ENCODE assay signal across 8 cellular contexts in the genomic region with DNA sequence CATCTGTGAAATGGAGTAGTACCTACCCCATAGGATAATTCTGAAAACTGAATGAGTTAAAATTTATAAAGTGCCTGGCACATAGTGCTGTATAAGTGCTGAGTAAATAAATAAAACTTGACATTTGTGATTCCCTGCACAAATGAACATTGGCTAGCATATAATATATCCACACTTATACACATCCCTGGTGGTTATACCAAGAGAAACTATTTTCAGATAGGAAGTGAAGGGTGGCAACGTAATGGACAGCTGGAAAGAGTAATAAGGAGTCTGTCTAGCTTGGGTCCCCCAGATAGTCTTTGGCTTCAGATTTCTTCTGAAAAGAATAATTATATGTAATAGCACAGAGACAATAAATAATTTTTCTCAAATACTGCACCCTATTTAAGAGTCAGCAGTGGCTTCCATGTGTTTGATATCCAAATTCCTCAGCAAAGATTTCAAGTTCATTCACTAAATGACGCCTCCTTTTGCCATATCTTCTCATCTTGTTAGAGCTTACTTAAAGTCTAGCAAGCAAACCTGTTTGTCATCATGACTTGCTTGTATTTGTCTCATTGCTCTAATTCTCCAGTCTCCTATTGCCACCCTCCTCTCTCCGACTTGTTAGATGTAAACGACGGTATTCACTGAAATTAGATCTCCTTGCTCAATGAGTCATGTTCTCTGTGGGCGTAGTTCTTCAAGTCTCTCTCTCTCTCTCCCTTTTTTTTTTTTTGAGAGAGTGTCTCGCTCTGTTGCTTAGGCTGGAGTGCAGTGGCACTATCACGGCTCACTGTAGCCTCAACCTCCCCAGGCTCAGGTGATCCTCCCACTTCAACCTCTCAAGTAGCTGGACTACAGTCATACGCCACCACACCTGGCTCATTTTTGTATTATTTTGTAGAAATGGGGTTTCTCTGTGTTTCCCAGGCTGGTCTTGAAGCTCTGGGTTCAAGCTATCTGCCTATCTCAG. TPM values are rescaled to one million over a fixed set of nuclear protein-coding genes. Genes with fewer than 3 reads are reported as not detected.
DNase-seq lines count a peak whose midpoint lies in the region; ATAC-seq and TF ChIP-seq lines count a peak whose summit lies in the region.

No MANE protein-coding gene starts in this region.

- no peaks in the 10 kb centered on the region for H3K9me3 ChIP-seq in SJSA1 (replicated peaks)

- H3K4me3 ChIP-seq in SJSA1 = no peak overlapping the region
- no peak overlapping the region for H3K4me3 ChIP-seq in foreskin fibroblast (ENCODE audit: low read depth in 1 of 2, low read length in 2 of 2)

- H3K36me3 ChIP-seq in SJSA1 = peaks cover 7% of the 10 kb centered on the region

- H3K27me3 ChIP-seq in SJSA1 (replicated peaks) = no peaks in the 10 kb centered on the region

- H3K4me1 ChIP-seq in SJSA1 (replicated peaks) = peaks cover 16% of the 10 kb centered on the region

- DNase-seq in GM04503 (ENCODE audit: low read depth) (peak; percentile 80), SJSA1 (ENCODE audit: low read depth in 1 of 2, low spot score in 2 of 2) (peak; percentile 53 to 65), foreskin fibroblast (peak; percentile 84 to 87), globus pallidus (ENCODE audit: low spot score) (no peak)
- DNase-seq in activated effector memory CD4-positive, alpha-beta T cell treated with anti-CD3 and anti-CD28 coated beads, Interleukin-2, amount 50 U/mL, for 16 hours = no peak

- ATAC-seq in GM21367 (IDR thresholded peaks at IDR 0.05; ENCODE audit: unreplicated experiment) (no peak), GM19455 (IDR thresholded peaks at IDR 0.05; ENCODE audit: unreplicated experiment) (no peak)

- no peak for TF ChIP-seq CTCF in 22Rv1 (IDR thresholded peaks at IDR 0.05)
- TF ChIP-seq CTCF in foreskin fibroblast (IDR thresholded peaks at IDR 0.05; ENCODE audit: low read depth, low read length) = no peak

- H3K27ac ChIP-seq in 22Rv1 (peak overlapping the region; percentile 39; the same call in 1 of the 2 replicates), SJSA1 (peak overlapping the region; percentile 22; the same call in 1 of the 2 replicates)

RNA-seq across cellular contexts. Expression of gene ADGRF3, which starts 8.7 kb away (rescaled TPM):
- total RNA-seq in SJSA1 (2014; rRNA removed; shearing (Covaris generic)) = 0.18 and 1.1 TPM in 2 replicates

RNA-seq across cellular contexts. Expression of gene SELENOI, which starts 9.4 kb away (rescaled TPM):
- 10.1 and 17.6 TPM in 2 replicates for total RNA-seq in SJSA1 (2014; rRNA removed; shearing (Covaris generic))

RNA-seq across cellular contexts. Expression of gene DRC1, which starts 46.4 kb away (rescaled TPM):
- not detected in 2 replicates for total RNA-seq in SJSA1 (2014; rRNA removed; shearing (Covaris generic))

Comparison
In these comparisons a context has a peak if more than half of its experiments do, and no peak if none do; other contexts are left out.
1. DNase-seq: peak in GM04503 (single experiment), SJSA1 (2 of 2) and foreskin fibroblast (2 of 2); none in globus pallidus (single experiment) and activated effector memory CD4-positive, alpha-beta T cell treated with anti-CD3 and anti-CD28 coated beads, Interleukin-2, amount 50 U/mL, for 16 hours (single experiment).